ENCODE assay signal across 1 cellular context in the genomic region with DNA sequence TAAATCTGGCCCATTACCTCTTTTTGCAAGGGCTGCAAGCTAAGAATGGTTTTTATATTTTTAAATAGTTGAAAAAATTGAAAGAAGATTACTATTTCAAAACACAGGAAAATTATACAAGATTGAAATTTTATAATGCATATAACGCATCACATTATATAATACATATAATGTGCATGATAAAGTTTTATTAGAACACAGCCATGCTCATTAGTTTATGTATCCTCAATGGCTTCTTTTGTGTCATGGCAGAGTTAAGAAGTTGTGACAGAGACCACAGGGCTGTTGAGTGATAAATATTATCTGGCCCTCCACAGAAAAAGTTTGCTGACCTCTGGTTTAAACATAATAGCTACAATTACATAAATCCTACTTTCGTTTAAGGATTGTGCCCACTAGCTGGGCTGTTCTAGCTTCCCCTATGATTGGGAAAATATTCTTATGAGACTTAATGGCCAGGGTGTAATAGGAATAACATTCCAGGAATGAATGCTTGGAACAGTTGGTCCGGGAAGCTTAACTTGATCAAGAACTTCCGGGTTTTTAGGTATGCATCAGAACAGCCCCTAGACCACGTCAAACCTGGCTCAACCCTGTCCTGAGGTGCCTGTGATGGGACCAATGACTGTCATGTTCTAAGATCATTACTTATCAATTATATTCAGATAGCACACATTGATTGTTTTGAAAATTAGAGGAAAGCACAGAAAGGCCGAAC.
TF ChIP-seq lines count a peak whose summit lies in the region.

No MANE protein-coding gene starts in this region.

TF ChIP-seq in K562, 482 proteins besides CTCF, POLR2A, EP300 and RAD21 (continued from another document and continues in another):
- TF ChIP-seq NR0B1 (IDR thresholded peaks at IDR 0.05; ENCODE audit: partially characterized antibody), result no peak
- TF ChIP-seq ZNF274 (IDR thresholded peaks at IDR 0.05; ENCODE audit: borderline replicate concordance, low read depth, low read length), result no peak
- peak; percentile 59 for TF ChIP-seq TCF3 (CRISPR knock-in tag; IDR thresholded peaks at IDR 0.05)
- TF ChIP-seq SAP30 (IDR thresholded peaks at IDR 0.05; ENCODE audit: borderline replicate concordance, insufficient read depth, low read depth, low read length, poor library complexity, severe bottlenecking), result no peak
- TF ChIP-seq ARID3A (IDR thresholded peaks at IDR 0.05; ENCODE audit: borderline replicate concordance, low read depth, low read length), result no peak
- no peak for TF ChIP-seq RUNX1 (IDR thresholded peaks at IDR 0.05; ENCODE audit: low read depth)
- TF ChIP-seq CTCFL (IDR thresholded peaks at IDR 0.05; ENCODE audit: borderline replicate concordance, insufficient read depth, low read depth, low read length, poor library complexity, severe bottlenecking), result no peak
- TF ChIP-seq ARID1B (IDR thresholded peaks at IDR 0.05), result peak; percentile 44; the same call in 1 of the 2 replicates
- TF ChIP-seq CBX3 (IDR thresholded peaks at IDR 0.05; ENCODE audit: borderline replicate concordance in 1 of 2, low read length in 2 of 2), result no peak
- no peak for TF ChIP-seq KDM4B (IDR thresholded peaks at IDR 0.05; ENCODE audit: borderline replicate concordance in 2 of 2, low read depth in 1 of 2)
- TF ChIP-seq KDM1A (IDR thresholded peaks at IDR 0.05), result no peak
- no peak for TF ChIP-seq MCM3 (IDR thresholded peaks at IDR 0.05)
- TF ChIP-seq BCLAF1 (IDR thresholded peaks at IDR 0.05; ENCODE audit: borderline replicate concordance in 1 of 2, control insufficient read depth in 1 of 2, low read depth in 2 of 2, low read length in 1 of 2), result no peak
- TF ChIP-seq SMARCE1 (IDR thresholded peaks at IDR 0.05), result no peak
- no peak for TF ChIP-seq ATF4 (CRISPR knock-in tag; IDR thresholded peaks at IDR 0.05)
- TF ChIP-seq, protein P1, sequence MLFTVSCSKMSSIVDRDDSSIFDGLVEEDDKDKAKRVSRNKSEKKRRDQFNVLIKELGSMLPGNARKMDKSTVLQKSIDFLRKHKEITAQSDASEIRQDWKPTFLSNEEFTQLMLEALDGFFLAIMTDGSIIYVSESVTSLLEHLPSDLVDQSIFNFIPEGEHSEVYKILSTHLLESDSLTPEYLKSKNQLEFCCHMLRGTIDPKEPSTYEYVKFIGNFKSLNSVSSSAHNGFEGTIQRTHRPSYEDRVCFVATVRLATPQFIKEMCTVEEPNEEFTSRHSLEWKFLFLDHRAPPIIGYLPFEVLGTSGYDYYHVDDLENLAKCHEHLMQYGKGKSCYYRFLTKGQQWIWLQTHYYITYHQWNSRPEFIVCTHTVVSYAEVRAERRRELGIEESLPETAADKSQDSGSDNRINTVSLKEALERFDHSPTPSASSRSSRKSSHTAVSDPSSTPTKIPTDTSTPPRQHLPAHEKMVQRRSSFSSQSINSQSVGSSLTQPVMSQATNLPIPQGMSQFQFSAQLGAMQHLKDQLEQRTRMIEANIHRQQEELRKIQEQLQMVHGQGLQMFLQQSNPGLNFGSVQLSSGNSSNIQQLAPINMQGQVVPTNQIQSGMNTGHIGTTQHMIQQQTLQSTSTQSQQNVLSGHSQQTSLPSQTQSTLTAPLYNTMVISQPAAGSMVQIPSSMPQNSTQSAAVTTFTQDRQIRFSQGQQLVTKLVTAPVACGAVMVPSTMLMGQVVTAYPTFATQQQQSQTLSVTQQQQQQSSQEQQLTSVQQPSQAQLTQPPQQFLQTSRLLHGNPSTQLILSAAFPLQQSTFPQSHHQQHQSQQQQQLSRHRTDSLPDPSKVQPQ (CRISPR knock-in tag; IDR thresholded peaks at IDR 0.05; ENCODE audit: borderline replicate concordance), result no peak
- TF ChIP-seq, protein P2, sequence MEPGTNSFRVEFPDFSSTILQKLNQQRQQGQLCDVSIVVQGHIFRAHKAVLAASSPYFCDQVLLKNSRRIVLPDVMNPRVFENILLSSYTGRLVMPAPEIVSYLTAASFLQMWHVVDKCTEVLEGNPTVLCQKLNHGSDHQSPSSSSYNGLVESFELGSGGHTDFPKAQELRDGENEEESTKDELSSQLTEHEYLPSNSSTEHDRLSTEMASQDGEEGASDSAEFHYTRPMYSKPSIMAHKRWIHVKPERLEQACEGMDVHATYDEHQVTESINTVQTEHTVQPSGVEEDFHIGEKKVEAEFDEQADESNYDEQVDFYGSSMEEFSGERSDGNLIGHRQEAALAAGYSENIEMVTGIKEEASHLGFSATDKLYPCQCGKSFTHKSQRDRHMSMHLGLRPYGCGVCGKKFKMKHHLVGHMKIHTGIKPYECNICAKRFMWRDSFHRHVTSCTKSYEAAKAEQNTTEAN (CRISPR knock-in tag; IDR thresholded peaks at IDR 0.05), result no peak
- TF ChIP-seq PRPF4 (IDR thresholded peaks at IDR 0.05; ENCODE audit: insufficient read depth, low read depth, low read length, poor library complexity, severe bottlenecking), result no peak
- TF ChIP-seq CEBPB (tag; IDR thresholded peaks at IDR 0.05), result peak; percentile 37; the same call in 1 of the 2 replicates
- no peak for TF ChIP-seq HDAC2 (IDR thresholded peaks at IDR 0.05)
- TF ChIP-seq ZNF175 (CRISPR knock-in tag; IDR thresholded peaks at IDR 0.05; ENCODE audit: low read depth), result no peak
- TF ChIP-seq MLLT1 (IDR thresholded peaks at IDR 0.05), result no peak
- no peak for TF ChIP-seq RBM34 (IDR thresholded peaks at IDR 0.05; ENCODE audit: borderline replicate concordance, insufficient read depth, low read length)
- TF ChIP-seq POLR2AphosphoS5 (IDR thresholded peaks at IDR 0.05; ENCODE audit: control insufficient read depth, insufficient read depth, low read depth, low read length), result no peak
- TF ChIP-seq, protein P3, sequence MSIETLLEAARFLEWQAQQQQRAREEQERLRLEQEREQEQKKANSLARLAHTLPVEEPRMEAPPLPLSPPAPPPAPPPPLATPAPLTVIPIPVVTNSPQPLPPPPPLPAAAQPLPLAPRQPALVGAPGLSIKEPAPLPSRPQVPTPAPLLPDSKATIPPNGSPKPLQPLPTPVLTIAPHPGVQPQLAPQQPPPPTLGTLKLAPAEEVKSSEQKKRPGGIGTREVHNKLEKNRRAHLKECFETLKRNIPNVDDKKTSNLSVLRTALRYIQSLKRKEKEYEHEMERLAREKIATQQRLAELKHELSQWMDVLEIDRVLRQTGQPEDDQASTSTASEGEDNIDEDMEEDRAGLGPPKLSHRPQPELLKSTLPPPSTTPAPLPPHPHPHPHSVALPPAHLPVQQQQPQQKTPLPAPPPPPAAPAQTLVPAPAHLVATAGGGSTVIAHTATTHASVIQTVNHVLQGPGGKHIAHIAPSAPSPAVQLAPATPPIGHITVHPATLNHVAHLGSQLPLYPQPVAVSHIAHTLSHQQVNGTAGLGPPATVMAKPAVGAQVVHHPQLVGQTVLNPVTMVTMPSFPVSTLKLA (conservative IDR thresholded peaks at IDR 0.05), result no peak
- no peak for TF ChIP-seq DACH1 (IDR thresholded peaks at IDR 0.05; ENCODE audit: partially characterized antibody)
- TF ChIP-seq, protein P4, sequence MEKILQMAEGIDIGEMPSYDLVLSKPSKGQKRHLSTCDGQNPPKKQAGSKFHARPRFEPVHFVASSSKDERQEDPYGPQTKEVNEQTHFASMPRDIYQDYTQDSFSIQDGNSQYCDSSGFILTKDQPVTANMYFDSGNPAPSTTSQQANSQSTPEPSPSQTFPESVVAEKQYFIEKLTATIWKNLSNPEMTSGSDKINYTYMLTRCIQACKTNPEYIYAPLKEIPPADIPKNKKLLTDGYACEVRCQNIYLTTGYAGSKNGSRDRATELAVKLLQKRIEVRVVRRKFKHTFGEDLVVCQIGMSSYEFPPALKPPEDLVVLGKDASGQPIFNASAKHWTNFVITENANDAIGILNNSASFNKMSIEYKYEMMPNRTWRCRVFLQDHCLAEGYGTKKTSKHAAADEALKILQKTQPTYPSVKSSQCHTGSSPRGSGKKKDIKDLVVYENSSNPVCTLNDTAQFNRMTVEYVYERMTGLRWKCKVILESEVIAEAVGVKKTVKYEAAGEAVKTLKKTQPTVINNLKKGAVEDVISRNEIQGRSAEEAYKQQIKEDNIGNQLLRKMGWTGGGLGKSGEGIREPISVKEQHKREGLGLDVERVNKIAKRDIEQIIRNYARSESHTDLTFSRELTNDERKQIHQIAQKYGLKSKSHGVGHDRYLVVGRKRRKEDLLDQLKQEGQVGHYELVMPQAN (IDR thresholded peaks at IDR 0.05; ENCODE audit: borderline replicate concordance), result no peak
- TF ChIP-seq MAX (CRISPR knock-in tag; IDR thresholded peaks at IDR 0.05), result no peak
- TF ChIP-seq ZNF584 (CRISPR knock-in tag; IDR thresholded peaks at IDR 0.05; ENCODE audit: low read depth), result no peak
- no peak for TF ChIP-seq ZNF79 (CRISPR knock-in tag; IDR thresholded peaks at IDR 0.05; ENCODE audit: low read depth)
- TF ChIP-seq, protein P5, sequence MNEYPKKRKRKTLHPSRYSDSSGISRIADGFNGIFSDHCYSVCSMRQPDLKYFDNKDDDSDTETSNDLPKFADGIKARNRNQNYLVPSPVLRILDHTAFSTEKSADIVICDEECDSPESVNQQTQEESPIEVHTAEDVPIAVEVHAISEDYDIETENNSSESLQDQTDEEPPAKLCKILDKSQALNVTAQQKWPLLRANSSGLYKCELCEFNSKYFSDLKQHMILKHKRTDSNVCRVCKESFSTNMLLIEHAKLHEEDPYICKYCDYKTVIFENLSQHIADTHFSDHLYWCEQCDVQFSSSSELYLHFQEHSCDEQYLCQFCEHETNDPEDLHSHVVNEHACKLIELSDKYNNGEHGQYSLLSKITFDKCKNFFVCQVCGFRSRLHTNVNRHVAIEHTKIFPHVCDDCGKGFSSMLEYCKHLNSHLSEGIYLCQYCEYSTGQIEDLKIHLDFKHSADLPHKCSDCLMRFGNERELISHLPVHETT (CRISPR knock-in tag; conservative IDR thresholded peaks at IDR 0.05 in 1 of 2, IDR thresholded peaks at IDR 0.05 in 1 of 2), result no peak
